ENCODE assay signal across 1 cellular context in genomic region chr9:93089024-93089423, GRCh38.
TF ChIP-seq lines count a peak whose summit lies in the region.

No MANE protein-coding gene starts in this region.

TF ChIP-seq in K562, 482 proteins besides CTCF, POLR2A, EP300 and RAD21:
- TF ChIP-seq ZNF445 (CRISPR knock-in tag; IDR thresholded peaks at IDR 0.05; ENCODE audit: low read depth) (no peak), ZNF316 (IDR thresholded peaks at IDR 0.05) (peak; percentile 60), STAG1 (CRISPR knock-in tag; IDR thresholded peaks at IDR 0.05; ENCODE audit: borderline replicate concordance) (no peak), ZBTB8A (IDR thresholded peaks at IDR 0.05; ENCODE audit: partially characterized antibody) (no peak), RERE (CRISPR knock-in tag; IDR thresholded peaks at IDR 0.05; ENCODE audit: borderline replicate concordance) (no peak), CREBBP (IDR thresholded peaks at IDR 0.05; ENCODE audit: low read depth, low read length) (no peak), C11orf30 (IDR thresholded peaks at IDR 0.05; ENCODE audit: low read depth) (peak; percentile 59; the same call in 1 of the 2 replicates), RBM14 (IDR thresholded peaks at IDR 0.05; ENCODE audit: borderline replicate concordance, insufficient read depth, low read depth, low read length) (no peak), NFE2 (IDR thresholded peaks at IDR 0.05; ENCODE audit: low read depth) (peak; percentile 13; the same call in 1 of the 2 replicates)
